In the genomic region with DNA sequence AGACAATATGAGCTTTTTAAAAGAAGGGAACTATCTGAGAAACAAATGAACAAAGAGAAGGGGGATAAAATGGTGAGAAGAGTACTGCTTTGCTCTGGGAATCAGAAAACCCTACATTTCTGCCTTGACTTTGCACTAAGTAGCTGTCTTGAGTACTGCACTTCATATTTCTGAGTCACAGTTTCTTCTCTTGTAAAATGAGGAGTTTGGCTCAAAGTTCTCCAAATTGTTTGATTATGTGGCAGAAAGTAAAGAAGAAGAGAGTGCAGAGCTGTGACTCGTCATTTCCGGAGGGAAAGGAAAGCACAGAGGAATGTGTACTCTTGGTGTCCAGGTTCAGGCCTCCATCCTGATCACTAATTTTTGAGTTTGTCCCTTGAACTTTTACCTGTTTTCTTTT, we compare ENCODE assay signal across 18 cellular contexts. TPM values are rescaled to one million over a fixed set of nuclear protein-coding genes. Genes with fewer than 3 reads are reported as not detected.
DNase-seq lines count a peak whose midpoint lies in the region; ATAC-seq and TF ChIP-seq lines count a peak whose summit lies in the region.
"Had no signal": no experiment of that assay in that cellular context is flagged by ENCODE, and none has a peak within 500 bp of the region (broad histone marks: within the 10 kb centered on the region; RNA-seq: fewer than 3 reads in every experiment).

No MANE protein-coding gene starts in this region.

- POLR2A ChIA-PET in MCF 10A (lab: Yijun Ruan, JAX), result interaction anchor here (0.6 to 1.0 kb wide), 5 partner anchors 13 to 253 kb away, joined by 3 read pairs; no protein-coding TSS in a partner anchor

- H3K9me3 ChIP-seq in breast epithelium (no peaks in the 10 kb centered on the region), SK-N-MC (ENCODE audit: low read depth, low read length) (no peaks in the 10 kb centered on the region)
- H3K9me3 ChIP-seq: BLaER1, esophagus squamous epithelium had no signal

- CTCF ChIA-PET in MCF 10A (lab: Yijun Ruan, JAX), result interaction anchor here (2.1 kb wide), 1 partner anchor 417 kb away, joined by 4 read pairs; no protein-coding TSS in a partner anchor

- BruUV-seq in MCF 10A (replicated peaks; lab: Mats Ljungman, UMichigan), result no TSS peak

- no peak for TF ChIP-seq CTCF in MCF 10A (IDR thresholded peaks at IDR 0.05; ENCODE audit: unreplicated experiment)
- no peak for TF ChIP-seq CTCF in breast epithelium (IDR thresholded peaks at IDR 0.05)
- no peak for TF ChIP-seq CTCF in fibroblast of the aortic adventitia (IDR thresholded peaks at IDR 0.05; ENCODE audit: insufficient read depth, low read length)
- TF ChIP-seq CTCF in GM13977 (IDR thresholded peaks at IDR 0.05; ENCODE audit: extremely low read depth, insufficient read depth, missing control alignments), result no peak

- no peak overlapping the region for H3K4me3 Mint-ChIP-seq in MCF 10A (ENCODE audit: unreplicated experiment)
- H3K4me3 Mint-ChIP-seq in T-helper 2 cell treated with Interferon-gamma antibody and Interleukin-4, amounts not matched to agents 5 μg/mL and 100 μg/mL, for 36 hours, result no peak overlapping the region
- H3K4me3 Mint-ChIP-seq: type B pancreatic cell had no signal

- intact Hi-C loops in MCF 10A (cut with micrococcal nuclease), result no loop called here
- intact Hi-C loops in breast epithelium (cut with DNase I; ENCODE audit: low total_unique reads), result no loop called here

- H3K27ac Mint-ChIP-seq in MCF 10A (ENCODE audit: low read depth, unreplicated experiment), result peak overlapping the region; percentile 47
- no peak overlapping the region for H3K27ac Mint-ChIP-seq in T-helper 2 cell treated with Interferon-gamma antibody and Interleukin-4, amounts not matched to agents 5 μg/mL and 100 μg/mL, for 36 hours
- H3K27ac Mint-ChIP-seq: type B pancreatic cell had no signal

- peaks cover 7% of the 10 kb centered on the region for H3K9me3 Mint-ChIP-seq in MCF 10A (ENCODE audit: unreplicated experiment)
- H3K9me3 Mint-ChIP-seq in T-helper 2 cell treated with Interferon-gamma antibody and Interleukin-4, amounts not matched to agents 5 μg/mL and 100 μg/mL, for 36 hours, result no peaks in the 10 kb centered on the region

- in situ Hi-C loops in GM13977 (cut with MboI; ENCODE audit: low pct_unique_long_range_greater_than_20kb, low sequenced_read_pairs, unreplicated experiment), result no loop called here

- no peaks in the 10 kb centered on the region for H3K27me3 Mint-ChIP-seq in MCF 10A (ENCODE audit: insufficient read depth, unreplicated experiment)
- H3K27me3 Mint-ChIP-seq in T-helper 2 cell treated with Interferon-gamma antibody and Interleukin-4, amounts not matched to agents 5 μg/mL and 100 μg/mL, for 36 hours (ENCODE audit: low read depth), result no peaks in the 10 kb centered on the region
- H3K27me3 Mint-ChIP-seq: type B pancreatic cell had no signal

- H3K36me3 ChIP-seq in breast epithelium, result no peaks in the 10 kb centered on the region
- no peaks in the 10 kb centered on the region for H3K36me3 ChIP-seq in SK-N-MC (ENCODE audit: insufficient read depth, low read length)
- H3K36me3 ChIP-seq: BLaER1, cardiac muscle cell, esophagus squamous epithelium had no signal

- peaks cover 11% of the 10 kb centered on the region for H3K36me3 Mint-ChIP-seq in MCF 10A (ENCODE audit: insufficient read depth, unreplicated experiment)
- H3K36me3 Mint-ChIP-seq in T-helper 2 cell treated with Interferon-gamma antibody and Interleukin-4, amounts not matched to agents 5 μg/mL and 100 μg/mL, for 36 hours (ENCODE audit: low read depth), result no peaks in the 10 kb centered on the region
- H3K36me3 Mint-ChIP-seq: type B pancreatic cell had no signal

- H3K9ac ChIP-seq in SK-N-MC (ENCODE audit: insufficient read length), result peak overlapping the region; percentile 4
- H3K9ac ChIP-seq: BLaER1 had no signal

- no peaks in the 10 kb centered on the region for H3K27me3 ChIP-seq in breast epithelium
- H3K27me3 ChIP-seq: BLaER1, cardiac muscle cell, esophagus squamous epithelium had no signal

- DNase-seq in MCF 10A (ENCODE audit: unreplicated experiment), result peak; percentile 34
- no peak for DNase-seq in breast epithelium (ENCODE audit: low spot score in 2 of 2)
- DNase-seq in SK-N-MC (ENCODE audit: low read depth, low spot score), result no peak
- peak; percentile 85 for DNase-seq in fibroblast of the aortic adventitia (ENCODE audit: low read depth)
- DNase-seq in T-helper 2 cell treated with Interferon-gamma antibody and Interleukin-4, amounts not matched to agents 5 μg/mL and 100 μg/mL, for 36 hours (ENCODE audit: low spot score), result no peak
- no peak for DNase-seq in GM13977 (ENCODE audit: low spot score)
- no peak for DNase-seq in effector CD8-positive, alpha-beta T cell (lab: John Stamatoyannopoulos, UW)
- DNase-seq: activated CD4-positive, alpha-beta T cell treated with anti-CD3 and anti-CD28 coated beads for 1 hour; activated T-cell treated with anti-CD3 and anti-CD28 coated beads, Interleukin-2, amount 50 U/mL, for 48 hours; esophagus squamous epithelium; GF-D8; islet precursor cell; NCI-H1417 treated with DMSO at 0.1 percent for 48 hours; NCI-H82 had no signal

- TF ChIP-seq POLR2A in breast epithelium (IDR thresholded peaks at IDR 0.05), result no peak

- peaks cover 10% of the 10 kb centered on the region for H3K4me1 Mint-ChIP-seq in MCF 10A (ENCODE audit: insufficient read depth, unreplicated experiment)
- H3K4me1 Mint-ChIP-seq in T-helper 2 cell treated with Interferon-gamma antibody and Interleukin-4, amounts not matched to agents 5 μg/mL and 100 μg/mL, for 36 hours (ENCODE audit: low read depth), result peaks cover 29% of the 10 kb centered on the region

- H3K27ac ChIP-seq in breast epithelium (no peak overlapping the region), SK-N-MC (peak overlapping the region; percentile 70)
- H3K27ac ChIP-seq: BLaER1, cardiac muscle cell, esophagus squamous epithelium had no signal

- ATAC-seq in HG03159 (IDR thresholded peaks at IDR 0.05; ENCODE audit: unreplicated experiment), result no peak

- H3K4me3 ChIP-seq in breast epithelium, result no peak overlapping the region
- H3K4me3 ChIP-seq in SK-N-MC, result no peak overlapping the region
- no peak overlapping the region for H3K4me3 ChIP-seq in fibroblast of the aortic adventitia (ENCODE audit: low read depth, low read length)
- H3K4me3 ChIP-seq: BLaER1, cardiac muscle cell, esophagus squamous epithelium had no signal

- H3K4me1 ChIP-seq in breast epithelium, result no peaks in the 10 kb centered on the region
- H3K4me1 ChIP-seq: BLaER1 had no signal

RNA-seq across cellular contexts. Expression of a gene that starts 54.7 kb away (rescaled TPM):
- 26.5 and 41.9 TPM in 2 replicates for total RNA-seq in MCF 10A (2022)
- total RNA-seq in breast epithelium, result 10 to 100 TPM in 2 of 3 donors, under 1 TPM in 1; 0.96 to 47.7 (median 20.0) TPM
- total RNA-seq in fibroblast of the aortic adventitia (ENCODE audit: low replicate concordance), result 0.18 TPM in 1 of 2 replicates, not detected in the other
- total RNA-seq: cardiac muscle cell had no signal

Comparison
In these comparisons a context has a peak if more than half of its experiments do, and no peak if none do; other contexts are left out.
1. DNase-seq: peak in MCF 10A (single experiment) and fibroblast of the aortic adventitia (single experiment); none in breast epithelium (0 of 2), SK-N-MC (single experiment), T-helper 2 cell treated with Interferon-gamma antibody and Interleukin-4, amounts not matched to agents 5 μg/mL and 100 μg/mL, for 36 hours (single experiment), GM13977 (single experiment) and effector CD8-positive, alpha-beta T cell (single experiment).